Comparison of ENCODE assay signal across 8 cellular contexts in genomic region chr10:17028843-17029580, GRCh38.
DNase-seq lines count a peak whose midpoint lies in the region; ATAC-seq lines count a peak whose summit lies in the region.
"Had no signal": no experiment of that assay in that cellular context is flagged by ENCODE, and none has a peak within 500 bp of the region (broad histone marks: within the 10 kb centered on the region; RNA-seq: fewer than 3 reads in every experiment).

No MANE protein-coding gene starts in this region.

- H3K4me1 ChIP-seq in HUES6 (ENCODE audit: control insufficient read depth, insufficient read depth, low read length), result peaks cover 19% of the 10 kb centered on the region

- peaks cover 7% of the 10 kb centered on the region for H3K36me3 Mint-ChIP-seq in activated CD4-positive, alpha-beta memory T cell treated with anti-CD3 and anti-CD28 coated beads, Interleukin-2, amount 10 ng/mL, durations not matched to agents 7 days and 5 days (ENCODE audit: low read depth)
- no peaks in the 10 kb centered on the region for H3K36me3 Mint-ChIP-seq in immature natural killer cell

- no peak for ATAC-seq in stimulated activated naive CD8-positive, alpha-beta T cell treated with anti-CD3 and anti-CD28 coated beads, Interleukin-15, Interleukin-2, amounts not matched to agents 100 U/mL and 50 U/mL, for 24 hours
- ATAC-seq in HG03025 (IDR thresholded peaks at IDR 0.05; ENCODE audit: low FRiP score, unreplicated experiment), result no peak

- H3K9me3 Mint-ChIP-seq in activated CD4-positive, alpha-beta memory T cell treated with anti-CD3 and anti-CD28 coated beads, Interleukin-2, amount 10 ng/mL, durations not matched to agents 7 days and 5 days, result no peaks in the 10 kb centered on the region
- H3K9me3 Mint-ChIP-seq in immature natural killer cell, result no peaks in the 10 kb centered on the region

- peaks cover 83% of the 10 kb centered on the region for H3K4me1 Mint-ChIP-seq in activated CD4-positive, alpha-beta memory T cell treated with anti-CD3 and anti-CD28 coated beads, Interleukin-2, amount 10 ng/mL, durations not matched to agents 7 days and 5 days
- peaks cover 78 to 95% of the 10 kb centered on the region in 2 donors for H3K4me1 Mint-ChIP-seq in immature natural killer cell

- H3K27me3 Mint-ChIP-seq in activated CD4-positive, alpha-beta memory T cell treated with anti-CD3 and anti-CD28 coated beads, Interleukin-2, amount 10 ng/mL, durations not matched to agents 7 days and 5 days, result no peaks in the 10 kb centered on the region
- peaks cover 0 to 5% (median 4%) of the 10 kb centered on the region in 3 donors for H3K27me3 Mint-ChIP-seq in immature natural killer cell (ENCODE audit: low read depth in 3 of 3)

- H3K4me3 ChIP-seq in HUES6 (ENCODE audit: low read depth, low read length), result no peak overlapping the region

- peak overlapping the region; percentile 37; the same call in 1 of the 2 replicates for H3K27ac ChIP-seq in HUES6 (ENCODE audit: low read depth, low read length)

- no peak overlapping the region for H3K9ac ChIP-seq in HUES6 (ENCODE audit: low read length)

- H3K9me3 ChIP-seq in HUES6 (ENCODE audit: control insufficient read depth, insufficient read depth, low read depth, low read length), result no peaks in the 10 kb centered on the region

- peak overlapping the region; percentile 94 for H3K27ac Mint-ChIP-seq in activated CD4-positive, alpha-beta memory T cell treated with anti-CD3 and anti-CD28 coated beads, Interleukin-2, amount 10 ng/mL, durations not matched to agents 7 days and 5 days
- H3K27ac Mint-ChIP-seq in immature natural killer cell, result peak overlapping the region; percentile 92 to 95 (median 94)

- H3K36me3 ChIP-seq in HUES6 (ENCODE audit: control insufficient read depth, insufficient read depth, low read length), result no peaks in the 10 kb centered on the region

- CTCF ChIA-PET in activated CD4-positive, alpha-beta memory T cell treated with anti-CD3 and anti-CD28 coated beads, Interleukin-2, amount 10 ng/mL, durations not matched to agents 7 days and 5 days (lab: Charles Lee), result interaction anchor here (1.0 to 1.3 kb wide), 2 partner anchors 9 to 172 kb away, joined by 3 read pairs; partner anchors contain the start of gene TRDMT1

- H3K27me3 ChIP-seq in HUES6 (ENCODE audit: control insufficient read depth, insufficient read depth, low read length), result no peaks in the 10 kb centered on the region

- DNase-seq in activated CD4-positive, alpha-beta memory T cell treated with anti-CD3 and anti-CD28 coated beads, Interleukin-2, amount 10 ng/mL, durations not matched to agents 7 days and 5 days, result no peak
- no peak for DNase-seq in immature natural killer cell
- peak; percentile 42 for DNase-seq in stimulated activated naive CD8-positive, alpha-beta T cell treated with anti-CD3 and anti-CD28 coated beads, Interleukin-15, Interleukin-2, amounts not matched to agents 100 U/mL and 50 U/mL, for 24 hours
- no peak for DNase-seq in glomerular visceral epithelial cell (ENCODE audit: extremely low spot score)
- DNase-seq in NK-92 (lab: John Stamatoyannopoulos, UW; ENCODE audit: unreplicated experiment), result no peak
- DNase-seq: NCI-H187 treated with DMSO at 0.1 percent for 48 hours had no signal

- H3K4me3 Mint-ChIP-seq in activated CD4-positive, alpha-beta memory T cell treated with anti-CD3 and anti-CD28 coated beads, Interleukin-2, amount 10 ng/mL, durations not matched to agents 7 days and 5 days, result peak overlapping the region; percentile 65
- H3K4me3 Mint-ChIP-seq in immature natural killer cell, result peak overlapping the region; percentile 81 to 90 (median 83)

- POLR2A ChIA-PET in activated CD4-positive, alpha-beta memory T cell treated with anti-CD3 and anti-CD28 coated beads, Interleukin-2, amount 10 ng/mL, durations not matched to agents 7 days and 5 days (lab: Charles Lee), result interaction anchor here (0.6 to 13.4 kb wide), 4 partner anchors 137 to 397 kb away, joined by 3 to 335 read pairs (median 3); partner anchors contain the start of gene VIM
